Comparison of ENCODE assay signal across 16 cellular contexts in the genomic region with DNA sequence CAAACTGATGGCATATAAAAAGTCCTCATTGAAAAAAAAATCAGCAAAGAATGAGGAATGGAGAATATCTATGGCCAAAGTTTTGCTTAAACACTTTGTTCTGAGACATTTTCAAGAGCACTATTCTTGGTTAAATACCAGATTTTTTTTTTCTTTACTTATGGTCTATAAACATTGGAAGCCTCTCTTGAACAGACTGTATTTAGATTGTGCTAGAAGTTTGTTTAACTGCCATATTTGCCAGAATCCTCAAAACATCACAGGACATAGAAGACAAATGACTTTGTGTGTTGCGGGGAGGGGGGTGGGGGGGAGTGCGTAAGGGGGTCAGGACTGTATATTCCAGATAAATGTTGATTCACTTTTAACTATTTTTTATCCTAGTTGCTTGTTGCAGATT.
"Had no signal": no experiment of that assay in that cellular context is flagged by ENCODE, and none has a peak within 500 bp of the region (broad histone marks: within the 10 kb centered on the region; RNA-seq: fewer than 3 reads in every experiment).

No MANE protein-coding gene starts in this region.

- H3K4me3 ChIP-seq: neural progenitor cell, smooth muscle cell, tibial nerve had no signal

- DNase-seq: activated CD4-positive, alpha-beta memory T cell treated with anti-CD3 and anti-CD28 coated beads, Interleukin-2, amount 10 ng/mL, durations not matched to agents 7 days and 5 days; activated CD4-positive, alpha-beta T cell treated with anti-CD3 and anti-CD28 coated beads for 1 hour; activated gamma-delta T cell; activated T-cell treated with anti-CD3 and anti-CD28 coated beads, Interleukin-2, amount 50 U/mL, for 48 hours; endodermal cell; erythroblast; foreskin keratinocyte; head of caudate nucleus; left colon; right cardiac atrium; T-helper 9 cell had no signal

- H3K9me3 Mint-ChIP-seq: activated CD4-positive, alpha-beta memory T cell treated with anti-CD3 and anti-CD28 coated beads, Interleukin-2, amount 10 ng/mL, durations not matched to agents 7 days and 5 days; endodermal cell; neural progenitor cell had no signal

- ATAC-seq: foreskin keratinocyte, left colon, right cardiac atrium had no signal

- H3K9me3 ChIP-seq: tibial nerve had no signal

- H3K27me3 Mint-ChIP-seq: activated CD4-positive, alpha-beta memory T cell treated with anti-CD3 and anti-CD28 coated beads, Interleukin-2, amount 10 ng/mL, durations not matched to agents 7 days and 5 days; activated naive CD8-positive, alpha-beta T cell had no signal

- H3K4me1 ChIP-seq: foreskin keratinocyte, parathyroid adenoma had no signal

- H3K4me3 Mint-ChIP-seq: activated CD4-positive, alpha-beta memory T cell treated with anti-CD3 and anti-CD28 coated beads, Interleukin-2, amount 10 ng/mL, durations not matched to agents 7 days and 5 days; activated naive CD8-positive, alpha-beta T cell; endodermal cell; neural progenitor cell had no signal

- H3K9ac ChIP-seq: neural progenitor cell, parathyroid adenoma had no signal

- H3K36me3 Mint-ChIP-seq: activated naive CD8-positive, alpha-beta T cell; neural progenitor cell had no signal

- H3K27ac Mint-ChIP-seq: activated CD4-positive, alpha-beta memory T cell treated with anti-CD3 and anti-CD28 coated beads, Interleukin-2, amount 10 ng/mL, durations not matched to agents 7 days and 5 days; activated naive CD8-positive, alpha-beta T cell; endodermal cell had no signal

- H3K27ac ChIP-seq: foreskin keratinocyte, neural progenitor cell, parathyroid adenoma, tibial nerve had no signal

- H3K36me3 ChIP-seq: neural progenitor cell, tibial nerve had no signal

- H3K27me3 ChIP-seq: foreskin keratinocyte, neural progenitor cell, tibial nerve had no signal

- H3K4me1 Mint-ChIP-seq: activated CD4-positive, alpha-beta memory T cell treated with anti-CD3 and anti-CD28 coated beads, Interleukin-2, amount 10 ng/mL, durations not matched to agents 7 days and 5 days had no signal
